Comparison of ENCODE assay signal across 12 cellular contexts in genomic region chr4:112519689-112520597, GRCh38. TPM values are rescaled to one million over a fixed set of nuclear protein-coding genes. Genes with fewer than 3 reads are reported as not detected.
DNase-seq lines count a peak whose midpoint lies in the region; ATAC-seq and TF ChIP-seq lines count a peak whose summit lies in the region.
"Had no signal": no experiment of that assay in that cellular context is flagged by ENCODE, and none has a peak within 500 bp of the region (broad histone marks: within the 10 kb centered on the region; RNA-seq: fewer than 3 reads in every experiment).

No MANE protein-coding gene starts in this region.

- H3K9me3 Mint-ChIP-seq in activated naive CD4-positive, alpha-beta T cell treated with anti-CD3 and anti-CD28 coated beads for 36 hours, result no peaks in the 10 kb centered on the region
- no peaks in the 10 kb centered on the region for H3K9me3 Mint-ChIP-seq in stimulated activated naive CD8-positive, alpha-beta T cell treated with anti-CD3 and anti-CD28 coated beads, Interleukin-15, amount 100 ng/mL, for 72 hours

- no peak overlapping the region for H3K27ac ChIP-seq in Karpas-422 (ENCODE audit: low read length)

- H3K9me2 ChIP-seq in Karpas-422 (replicated peaks; ENCODE audit: insufficient read depth, low read length), result no peaks in the 10 kb centered on the region

- peaks cover 48% of the 10 kb centered on the region for H3K4me1 Mint-ChIP-seq in activated naive CD4-positive, alpha-beta T cell treated with anti-CD3 and anti-CD28 coated beads for 36 hours (ENCODE audit: low read depth)
- peaks cover 77% of the 10 kb centered on the region for H3K4me1 Mint-ChIP-seq in stimulated activated naive CD8-positive, alpha-beta T cell treated with anti-CD3 and anti-CD28 coated beads, Interleukin-15, amount 100 ng/mL, for 72 hours

- H3K27me3 Mint-ChIP-seq in activated naive CD4-positive, alpha-beta T cell treated with anti-CD3 and anti-CD28 coated beads for 36 hours (ENCODE audit: low read depth), result peaks cover 77% of the 10 kb centered on the region
- H3K27me3 Mint-ChIP-seq in stimulated activated naive CD8-positive, alpha-beta T cell treated with anti-CD3 and anti-CD28 coated beads, Interleukin-15, amount 100 ng/mL, for 72 hours, result peaks cover 97% of the 10 kb centered on the region

- peak; percentile 9 for TF ChIP-seq CTCF in fibroblast of mammary gland (conservative IDR thresholded peaks at IDR 0.05; ENCODE audit: control insufficient read depth, insufficient read depth, low read depth, low read length)

- TF ChIP-seq POLR2A in GM18505 (IDR thresholded peaks at IDR 0.05; ENCODE audit: borderline replicate concordance, extremely low read depth, insufficient read depth, insufficient read length), result no peak

- intact Hi-C loops in activated naive CD4-positive, alpha-beta T cell treated with anti-CD3 and anti-CD28 coated beads for 36 hours (cut with micrococcal nuclease), result loop anchor here (5.0 kb wide), 1 partner anchor 242 kb away; no protein-coding TSS in a partner anchor

- ATAC-seq in stimulated activated naive CD8-positive, alpha-beta T cell treated with anti-CD3 and anti-CD28 coated beads, Interleukin-15, amount 100 ng/mL, for 72 hours, result no peak
- no peak for ATAC-seq in HG02938 (IDR thresholded peaks at IDR 0.05; ENCODE audit: unreplicated experiment)
- no peak for ATAC-seq in GM18505 (IDR thresholded peaks at IDR 0.05; ENCODE audit: unreplicated experiment)

- CTCF ChIA-PET in activated naive CD4-positive, alpha-beta T cell treated with anti-CD3 and anti-CD28 coated beads for 36 hours (lab: Charles Lee), result interaction anchor here (1.1 to 1.7 kb wide), 2 partner anchors 10 to 254 kb away, joined by 4 read pairs; no protein-coding TSS in a partner anchor

- H3K9me3 ChIP-seq in Karpas-422 (ENCODE audit: low read length), result no peaks in the 10 kb centered on the region

- no peaks in the 10 kb centered on the region for H3K27me3 ChIP-seq in Karpas-422 (ENCODE audit: low read length)

- no peak overlapping the region for H2AFZ ChIP-seq in Karpas-422 (ENCODE audit: low read length)

- H3K36me3 Mint-ChIP-seq in activated naive CD4-positive, alpha-beta T cell treated with anti-CD3 and anti-CD28 coated beads for 36 hours (ENCODE audit: low read depth), result peaks cover 2% of the 10 kb centered on the region

- H4K20me1 ChIP-seq in Karpas-422 (ENCODE audit: insufficient read depth, low read depth, low read length), result no peaks in the 10 kb centered on the region; the same call in 1 of the 2 replicates

- no peak overlapping the region for H3K4me3 ChIP-seq in Karpas-422 (ENCODE audit: low read length)
- no peak overlapping the region for H3K4me3 ChIP-seq in fibroblast of mammary gland (ENCODE audit: control insufficient read depth, low read depth, low read length)
- H3K4me3 ChIP-seq: lung had no signal

- peak; percentile 13 for DNase-seq in activated naive CD4-positive, alpha-beta T cell treated with anti-CD3 and anti-CD28 coated beads for 36 hours
- no peak for DNase-seq in activated naive CD4-positive, alpha-beta T cell (lab: John Stamatoyannopoulos, UW)
- DNase-seq in Karpas-422 (peak; percentile 33), fibroblast of mammary gland (ENCODE audit: low read depth) (no peak), MV-4-11 (lab: John Stamatoyannopoulos, UW) (no peak)
- DNase-seq in stimulated activated naive CD8-positive, alpha-beta T cell treated with anti-CD3 and anti-CD28 coated beads, Interleukin-15, amount 100 ng/mL, for 72 hours, result peak in 1 of 2 donors; percentile 15
- DNase-seq: NCI-H2081; posterior cingulate gyrus; stimulated activated CD4-positive, alpha-beta T cell treated with anti-CD3 and anti-CD28 coated beads, Interleukin-1b, Interleukin-23, amount 100 ng/mL, for 48 hours had no signal

- no peak overlapping the region for H3K9ac ChIP-seq in Karpas-422 (ENCODE audit: low read length)

- no peaks in the 10 kb centered on the region for H3K36me3 ChIP-seq in Karpas-422 (ENCODE audit: insufficient read depth, low read length)

- H3K79me2 ChIP-seq in Karpas-422 (ENCODE audit: low read length), result no peaks in the 10 kb centered on the region

- no peak overlapping the region for H3K4me3 Mint-ChIP-seq in activated naive CD4-positive, alpha-beta T cell treated with anti-CD3 and anti-CD28 coated beads for 36 hours
- peak overlapping the region; percentile 72 to 82 for H3K4me3 Mint-ChIP-seq in stimulated activated naive CD8-positive, alpha-beta T cell treated with anti-CD3 and anti-CD28 coated beads, Interleukin-15, amount 100 ng/mL, for 72 hours

- no peak overlapping the region for H3K27ac Mint-ChIP-seq in activated naive CD4-positive, alpha-beta T cell treated with anti-CD3 and anti-CD28 coated beads for 36 hours
- H3K27ac Mint-ChIP-seq in stimulated activated naive CD8-positive, alpha-beta T cell treated with anti-CD3 and anti-CD28 coated beads, Interleukin-15, amount 100 ng/mL, for 72 hours, result no peak overlapping the region

- peaks cover 56% of the 10 kb centered on the region for H3K4me1 ChIP-seq in Karpas-422 (ENCODE audit: low read length)

- no peak overlapping the region for H3K4me2 ChIP-seq in Karpas-422 (ENCODE audit: low read depth, low read length, poor library complexity, severe bottlenecking)

RNA-seq across cellular contexts. Expression of gene NEUROG2, which starts 4.0 kb away (rescaled TPM):
- under 1 TPM in 1 of 2 experiments, not detected in 1; 0.14 TPM for total RNA-seq in activated naive CD4-positive, alpha-beta T cell treated with anti-CD3 and anti-CD28 coated beads for 36 hours
- total RNA-seq in Karpas-422 (2014; rRNA removed; shearing (Covaris generic); ENCODE audit: low replicate concordance), result 5.1 and 9.6 TPM in 2 replicates
- total RNA-seq: lung had no signal

Comparison
In these comparisons a context has a peak if more than half of its experiments do, and no peak if none do; other contexts are left out.
1. DNase-seq: peak in activated naive CD4-positive, alpha-beta T cell treated with anti-CD3 and anti-CD28 coated beads for 36 hours (single experiment) and Karpas-422 (single experiment); none in activated naive CD4-positive, alpha-beta T cell (0 of 4), fibroblast of mammary gland (single experiment) and MV-4-11 (single experiment).